19 cellular contexts compared by ENCODE assay signal in the genomic region with DNA sequence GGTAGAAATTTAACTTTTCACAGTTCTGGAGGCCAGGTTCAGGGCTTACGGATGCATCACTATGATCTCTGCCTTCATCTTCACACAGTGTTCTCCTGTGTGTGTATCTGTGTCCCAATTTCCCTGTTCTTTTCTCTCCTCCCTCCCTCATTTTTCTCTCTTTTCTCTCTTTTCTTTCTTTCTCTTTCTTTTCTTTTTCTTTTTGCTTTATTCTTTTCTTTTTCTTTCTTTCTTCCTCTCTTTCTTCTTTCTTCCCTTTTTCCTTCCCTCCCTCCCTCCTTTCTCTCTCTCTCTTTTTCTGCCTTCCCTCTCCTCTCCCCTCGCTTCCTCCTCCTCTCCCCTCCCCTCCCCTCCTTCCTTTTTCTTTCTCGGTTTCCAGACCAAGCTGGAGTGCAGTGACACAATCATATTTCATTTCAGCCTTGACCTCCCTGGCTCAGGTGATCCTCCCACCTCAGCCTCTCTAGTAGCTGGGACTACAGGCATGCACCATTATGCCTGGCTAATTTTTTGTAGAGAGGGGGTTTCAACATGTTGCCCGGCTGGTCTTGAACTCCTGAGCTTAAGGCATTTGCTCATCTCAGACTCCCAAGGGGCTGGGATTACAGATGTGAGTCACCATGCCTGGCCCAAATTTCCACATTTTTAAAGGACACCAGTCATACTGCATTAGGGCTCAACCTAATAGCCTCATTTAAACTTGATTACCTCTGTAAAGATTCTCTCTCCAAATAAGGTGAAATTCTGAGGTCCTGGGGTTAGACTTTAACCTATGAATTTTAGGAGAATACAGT.
DNase-seq lines count a peak whose midpoint lies in the region; TF ChIP-seq lines count a peak whose summit lies in the region.
"Had no signal": no experiment of that assay in that cellular context is flagged by ENCODE, and none has a peak within 500 bp of the region (broad histone marks: within the 10 kb centered on the region; RNA-seq: fewer than 3 reads in every experiment).

No MANE protein-coding gene starts in this region.

- no peaks in the 10 kb centered on the region for H3K27me3 ChIP-seq in MG63
- H3K27me3 ChIP-seq: BE2C, SJCRH30 had no signal

- DNase-seq in EH (ENCODE audit: low read depth) = peak; percentile 27
- peak; percentile 25 for DNase-seq in MG63
- DNase-seq in fibroblast of gingiva (ENCODE audit: low read depth) = peak; percentile 7
- DNase-seq in neural crest cell (ENCODE audit: low read depth, low spot score) = no peak
- no peak for DNase-seq in NCI-H774 (lab: John Stamatoyannopoulos, UW)
- DNase-seq in Ammon's horn (ENCODE audit: low spot score) = no peak
- DNase-seq in putamen (ENCODE audit: low spot score) = no peak
- no peak for DNase-seq in pons (ENCODE audit: low spot score)
- DNase-seq: ACHN; BE2C; CD4-positive, alpha-beta memory T cell; DMS79 treated with DMSO at 0.1 percent for 48 hours; Kasumi-1; NCI-H1436 treated with DMSO at 0.1 percent for 48 hours; NCI-H2081; NCI-H510A treated with DMSO at 0.1 percent for 48 hours; NK-92 treated with Interleukin-12 subunit alpha and Interleukin-12 subunit beta, amount 100 ng/mL, for 24 hours; OCI-M1; SJCRH30 had no signal

- no peak overlapping the region for H3K4me3 ChIP-seq in MG63
- H3K4me3 ChIP-seq: SJCRH30 had no signal

- TF ChIP-seq CTCF in neural crest cell (conservative IDR thresholded peaks at IDR 0.05) = no peak

- H3K4me3 Mint-ChIP-seq in neural crest cell = no peak overlapping the region
- H3K4me3 Mint-ChIP-seq: CD4-positive, alpha-beta memory T cell had no signal

- no peaks in the 10 kb centered on the region for H3K27me3 Mint-ChIP-seq in neural crest cell (ENCODE audit: low read depth)

- H3K4me1 Mint-ChIP-seq in neural crest cell = peaks cover 29% of the 10 kb centered on the region
- H3K4me1 Mint-ChIP-seq: CD4-positive, alpha-beta memory T cell had no signal

- H3K36me3 ChIP-seq in MG63 = no peaks in the 10 kb centered on the region
- H3K36me3 ChIP-seq: BE2C had no signal

- H3K27ac Mint-ChIP-seq in neural crest cell (ENCODE audit: unreplicated experiment) = peak overlapping the region; percentile 6
- H3K27ac Mint-ChIP-seq: CD4-positive, alpha-beta memory T cell had no signal

- no peaks in the 10 kb centered on the region for H3K9me3 Mint-ChIP-seq in neural crest cell

- no peaks in the 10 kb centered on the region for H3K9me3 ChIP-seq in MG63
- H3K9me3 ChIP-seq: BE2C, SJCRH30 had no signal

- H3K36me3 Mint-ChIP-seq in neural crest cell (ENCODE audit: low read depth) = peaks cover 23% of the 10 kb centered on the region

Comparison
In these comparisons a context has a peak if more than half of its experiments do, and no peak if none do; other contexts are left out.
1. DNase-seq: peak in EH (single experiment), MG63 (single experiment) and fibroblast of gingiva (single experiment); none in neural crest cell (single experiment), NCI-H774 (single experiment), Ammon's horn (single experiment), putamen (single experiment) and pons (single experiment).